Comparison of ENCODE assay signal across 28 cellular contexts in genomic region chr2:43415582-43415981, GRCh38.
A peak's percentile ranks its signal among the peaks of the same experiment; 100 is the strongest.
DNase-seq lines count a peak whose midpoint lies in the region; ATAC-seq and TF ChIP-seq lines count a peak whose summit lies in the region.
"Had no signal": no experiment of that assay in that cellular context is flagged by ENCODE, and none has a peak within 500 bp of the region (broad histone marks: within the 10 kb centered on the region; RNA-seq: fewer than 3 reads in every experiment).

No MANE protein-coding gene starts in this region.

- TF ChIP-seq CTCF in osteocyte (IDR thresholded peaks at IDR 0.05) = no peak
- TF ChIP-seq CTCF in testis (IDR thresholded peaks at IDR 0.05) = no peak

- peaks cover 81% of the 10 kb centered on the region for H3K4me1 Mint-ChIP-seq in osteocyte (ENCODE audit: unreplicated experiment)
- peaks cover 7% of the 10 kb centered on the region for H3K4me1 Mint-ChIP-seq in activated T-helper 2 cell treated with anti-CD3 and anti-CD28 coated beads, Interferon-gamma antibody, Interleukin-2, Interleukin-4, amounts not matched to agents 10 μg/mL and 5 μg/mL and 100 μg/mL, durations not matched to agents 14 hours and 24 hours and 36 hours (ENCODE audit: low read depth)
- H3K4me1 Mint-ChIP-seq in T-cell = peaks cover 5 to 11% (median 7%) of the 10 kb centered on the region in 3 donors

- 31 to 38% methylated on average over 7 of the region's 7 CpGs for WGBS in testis, 2 donors

- H3K4me2 ChIP-seq in Karpas-422 (ENCODE audit: low read depth, low read length, poor library complexity, severe bottlenecking) = peak overlapping the region; percentile 27

- TF ChIP-seq POLR2A in testis (IDR thresholded peaks at IDR 0.05) = no peak

- H3K9me2 ChIP-seq in Karpas-422 (replicated peaks; ENCODE audit: insufficient read depth, low read length) = no peaks in the 10 kb centered on the region

- no peak overlapping the region for H3K4me3 Mint-ChIP-seq in osteocyte (ENCODE audit: unreplicated experiment)
- H3K4me3 Mint-ChIP-seq in activated T-helper 2 cell treated with anti-CD3 and anti-CD28 coated beads, Interferon-gamma antibody, Interleukin-2, Interleukin-4, amounts not matched to agents 10 μg/mL and 5 μg/mL and 100 μg/mL, durations not matched to agents 14 hours and 24 hours and 36 hours (ENCODE audit: low read depth) = no peak overlapping the region
- no peak overlapping the region for H3K4me3 Mint-ChIP-seq in T-cell
- H3K4me3 Mint-ChIP-seq: activated naive CD8-positive, alpha-beta T cell treated with anti-CD3 and anti-CD28 coated beads for 36 hours; activated T-cell treated with anti-CD3 and anti-CD28 coated beads, Interleukin-2, amount 50 U/mL, for 72 hours; CD4-positive, alpha-beta T cell; memory B cell; natural killer cell; stimulated activated memory B cell treated with anti-CD40 and anti-IgM and Interleukin-4, amounts not matched to agents 10 μg/mL and 1 μg/mL and 100 μg/mL, for 72 hours; T-helper 2 cell treated with Interferon-gamma antibody and Interleukin-4, amounts not matched to agents 5 μg/mL and 100 μg/mL, for 36 hours had no signal

- H3K27me3 Mint-ChIP-seq in osteocyte (ENCODE audit: unreplicated experiment) (no peaks in the 10 kb centered on the region), T-cell (no peaks in the 10 kb centered on the region)
- no peaks in the 10 kb centered on the region for H3K27me3 Mint-ChIP-seq in activated T-helper 2 cell treated with anti-CD3 and anti-CD28 coated beads, Interferon-gamma antibody, Interleukin-2, Interleukin-4, amounts not matched to agents 10 μg/mL and 5 μg/mL and 100 μg/mL, durations not matched to agents 14 hours and 24 hours and 36 hours (ENCODE audit: low read depth)
- H3K27me3 Mint-ChIP-seq: activated naive CD8-positive, alpha-beta T cell treated with anti-CD3 and anti-CD28 coated beads for 36 hours; CD4-positive, alpha-beta T cell; memory B cell; stimulated activated memory B cell treated with anti-CD40 and anti-IgM and Interleukin-4, amounts not matched to agents 10 μg/mL and 1 μg/mL and 100 μg/mL, for 72 hours had no signal

- no peak overlapping the region for H3K4me3 ChIP-seq in Karpas-422 (ENCODE audit: low read length)
- H3K4me3 ChIP-seq in testis = no peak overlapping the region
- H3K4me3 ChIP-seq: body of pancreas, HAP-1, MG63 had no signal

- no peaks in the 10 kb centered on the region for H4K20me1 ChIP-seq in Karpas-422 (ENCODE audit: insufficient read depth, low read depth, low read length)

- ATAC-seq in Right ventricle myocardium superior (ENCODE audit: poor library complexity) (peak; percentile 35), T-cell (replicated peaks in 1 of 4) (no peak), HG03135 (IDR thresholded peaks at IDR 0.05; ENCODE audit: unreplicated experiment) (no peak)
- ATAC-seq: activated CD4-positive, CD25-positive, alpha-beta regulatory T cell treated with anti-CD3 and anti-CD28 coated beads, Interleukin-2, amount 50 U/mL, for 24 hours; activated T-cell treated with anti-CD3 and anti-CD28 coated beads, Interleukin-2, amount 50 U/mL, for 72 hours; body of pancreas; natural killer cell; Panc1; stimulated activated memory B cell treated with anti-CD40 and anti-IgM and Interleukin-4, amounts not matched to agents 10 μg/mL and 1 μg/mL and 100 μg/mL, for 72 hours had no signal

- DNase-seq in Karpas-422 (no peak), Right ventricle myocardium superior (no peak), osteocyte (ENCODE audit: extremely low spot score, unreplicated experiment) (no peak), testis (peak; percentile 63), T-cell (no peak), NCI-H2171 (lab: John Stamatoyannopoulos, UW) (no peak)
- DNase-seq in activated T-helper 2 cell treated with anti-CD3 and anti-CD28 coated beads, Interferon-gamma antibody, Interleukin-2, Interleukin-4, amounts not matched to agents 10 μg/mL and 5 μg/mL and 100 μg/mL, durations not matched to agents 14 hours and 24 hours and 36 hours (ENCODE audit: low spot score) = no peak
- DNase-seq: activated CD8-positive, alpha-beta memory T cell treated with anti-CD3 and anti-CD28 coated beads for 24 hours; activated naive CD8-positive, alpha-beta T cell treated with anti-CD3 and anti-CD28 coated beads for 36 hours; activated T-cell treated with anti-CD3 and anti-CD28 coated beads, Interleukin-2, amount 50 U/mL, for 72 hours; body of pancreas; CD4-positive, alpha-beta T cell; cortex of kidney; DMS53; hypothalamus; IMR-90; islet precursor cell; MG63; natural killer cell; NCI-H146; NCI-H2227 treated with DMSO at 0.1 percent for 48 hours had no signal

- H3K27ac ChIP-seq in Karpas-422 (ENCODE audit: low read length) (no peak overlapping the region), testis (peak overlapping the region; percentile 59 to 68)
- H3K27ac ChIP-seq: body of pancreas had no signal

- H3K9me3 Mint-ChIP-seq in osteocyte (ENCODE audit: unreplicated experiment) = no peaks in the 10 kb centered on the region
- H3K9me3 Mint-ChIP-seq in activated T-helper 2 cell treated with anti-CD3 and anti-CD28 coated beads, Interferon-gamma antibody, Interleukin-2, Interleukin-4, amounts not matched to agents 10 μg/mL and 5 μg/mL and 100 μg/mL, durations not matched to agents 14 hours and 24 hours and 36 hours = no peaks in the 10 kb centered on the region
- no peaks in the 10 kb centered on the region for H3K9me3 Mint-ChIP-seq in T-cell
- H3K9me3 Mint-ChIP-seq: activated naive CD8-positive, alpha-beta T cell treated with anti-CD3 and anti-CD28 coated beads for 36 hours; activated T-cell treated with anti-CD3 and anti-CD28 coated beads, Interleukin-2, amount 50 U/mL, for 72 hours; CD4-positive, alpha-beta T cell; memory B cell; natural killer cell; stimulated activated memory B cell treated with anti-CD40 and anti-IgM and Interleukin-4, amounts not matched to agents 10 μg/mL and 1 μg/mL and 100 μg/mL, for 72 hours; T-helper 2 cell treated with Interferon-gamma antibody and Interleukin-4, amounts not matched to agents 5 μg/mL and 100 μg/mL, for 36 hours had no signal

- no peak overlapping the region for H2AFZ ChIP-seq in Karpas-422 (ENCODE audit: low read length)

- H3K9me3 ChIP-seq in Karpas-422 (ENCODE audit: low read length) = no peaks in the 10 kb centered on the region
- H3K9me3 ChIP-seq in testis = no peaks in the 10 kb centered on the region
- H3K9me3 ChIP-seq: body of pancreas, HAP-1, MG63 had no signal

- no peaks in the 10 kb centered on the region for H3K79me2 ChIP-seq in Karpas-422 (ENCODE audit: low read length)

- no peaks in the 10 kb centered on the region for H3K27me3 ChIP-seq in Karpas-422 (ENCODE audit: low read length)
- H3K27me3 ChIP-seq in testis = no peaks in the 10 kb centered on the region
- H3K27me3 ChIP-seq: body of pancreas, MG63 had no signal

- H3K4me1 ChIP-seq in Karpas-422 (ENCODE audit: low read length) = peaks cover 68% of the 10 kb centered on the region
- peaks cover 37% of the 10 kb centered on the region for H3K4me1 ChIP-seq in testis

- CTCF ChIA-PET in T-cell (lab: Charles Lee) = no interaction called here

- H3K27ac Mint-ChIP-seq in osteocyte (ENCODE audit: unreplicated experiment) (peak overlapping the region; percentile 83), T-cell (no peak overlapping the region)
- no peak overlapping the region for H3K27ac Mint-ChIP-seq in activated T-helper 2 cell treated with anti-CD3 and anti-CD28 coated beads, Interferon-gamma antibody, Interleukin-2, Interleukin-4, amounts not matched to agents 10 μg/mL and 5 μg/mL and 100 μg/mL, durations not matched to agents 14 hours and 24 hours and 36 hours
- H3K27ac Mint-ChIP-seq: activated naive CD8-positive, alpha-beta T cell treated with anti-CD3 and anti-CD28 coated beads for 36 hours; activated T-cell treated with anti-CD3 and anti-CD28 coated beads, Interleukin-2, amount 50 U/mL, for 72 hours; CD4-positive, alpha-beta T cell; memory B cell; natural killer cell; stimulated activated memory B cell treated with anti-CD40 and anti-IgM and Interleukin-4, amounts not matched to agents 10 μg/mL and 1 μg/mL and 100 μg/mL, for 72 hours; T-helper 2 cell treated with Interferon-gamma antibody and Interleukin-4, amounts not matched to agents 5 μg/mL and 100 μg/mL, for 36 hours had no signal

- H3K9ac ChIP-seq in Karpas-422 (ENCODE audit: low read length) = no peak overlapping the region

- peaks cover 5% of the 10 kb centered on the region; the same call in 1 of the 2 replicates for H3K36me3 ChIP-seq in Karpas-422 (ENCODE audit: insufficient read depth, low read length)
- no peaks in the 10 kb centered on the region for H3K36me3 ChIP-seq in testis (ENCODE audit: low read depth, missing control alignments)
- H3K36me3 ChIP-seq: HAP-1 had no signal

- intact Hi-C loops in Right ventricle myocardium superior (cut with DNase I) = no loop called here
- intact Hi-C loops in testis (cut with DNase I; ENCODE audit: low total_unique reads) = no loop called here
- intact Hi-C loops in activated T-helper 2 cell treated with anti-CD3 and anti-CD28 coated beads, Interferon-gamma antibody, Interleukin-2, Interleukin-4, amounts not matched to agents 10 μg/mL and 5 μg/mL and 100 μg/mL, durations not matched to agents 14 hours and 24 hours and 36 hours (cut with micrococcal nuclease) = no loop called here

- POLR2A ChIA-PET in T-cell (lab: Charles Lee) = no interaction called here

- H3K36me3 Mint-ChIP-seq in osteocyte (ENCODE audit: unreplicated experiment) (peaks cover 3% of the 10 kb centered on the region), T-cell (peaks cover 60% of the 10 kb centered on the region)
- H3K36me3 Mint-ChIP-seq in activated T-helper 2 cell treated with anti-CD3 and anti-CD28 coated beads, Interferon-gamma antibody, Interleukin-2, Interleukin-4, amounts not matched to agents 10 μg/mL and 5 μg/mL and 100 μg/mL, durations not matched to agents 14 hours and 24 hours and 36 hours (ENCODE audit: low read depth) = peaks cover 39% of the 10 kb centered on the region
- H3K36me3 Mint-ChIP-seq: natural killer cell had no signal
